ENCODE assay signal across 17 cellular contexts in the genomic region with DNA sequence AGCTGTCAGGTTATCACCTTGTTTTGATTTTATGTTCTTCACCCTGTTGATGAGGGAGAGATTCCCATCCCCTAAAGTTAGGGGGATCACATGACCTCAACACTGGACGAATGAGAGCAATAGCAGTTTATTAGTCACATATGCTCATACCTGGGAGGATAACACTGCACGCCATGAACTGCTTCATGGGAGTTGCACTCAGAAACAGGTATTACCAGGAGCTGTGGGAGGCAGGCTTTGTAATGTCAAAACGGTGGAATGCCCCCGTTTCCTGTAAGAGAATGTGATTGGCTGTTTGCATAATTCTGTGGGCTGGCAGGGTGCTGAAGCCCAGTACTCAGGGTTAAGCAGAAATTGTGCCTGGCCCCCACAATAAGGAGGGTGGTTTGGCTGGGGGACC.
"Had no signal": no experiment of that assay in that cellular context is flagged by ENCODE, and none has a peak within 500 bp of the region (broad histone marks: within the 10 kb centered on the region; RNA-seq: fewer than 3 reads in every experiment).

No MANE protein-coding gene starts in this region.

- H3K27ac ChIP-seq: body of pancreas, psoas muscle, spleen, tibial nerve, WERI-Rb-1 had no signal

- H3K4me3 ChIP-seq: body of pancreas, psoas muscle, spleen, tibial nerve had no signal

- H3K9me3 Mint-ChIP-seq: activated naive CD4-positive, alpha-beta T cell treated with anti-CD3 and anti-CD28 coated beads, Interleukin-2, amount 50 U/mL, for 24 hours; central memory CD8-positive, alpha-beta T cell; nephron; stimulated activated naive B cell treated with anti-CD40 and anti-IgM and Interleukin-4, amounts not matched to agents 10 μg/mL and 1 μg/mL and 100 μg/mL, for 72 hours had no signal

- H3K4me3 Mint-ChIP-seq: activated naive CD4-positive, alpha-beta T cell treated with anti-CD3 and anti-CD28 coated beads, Interleukin-2, amount 50 U/mL, for 24 hours; central memory CD8-positive, alpha-beta T cell; stimulated activated naive B cell treated with anti-CD40 and anti-IgM and Interleukin-4, amounts not matched to agents 10 μg/mL and 1 μg/mL and 100 μg/mL, for 72 hours had no signal

- H3K27me3 ChIP-seq: body of pancreas had no signal

- ATAC-seq: body of pancreas; left lobe of liver; psoas muscle; sciatic nerve; stimulated activated naive B cell treated with anti-CD40 and anti-IgM and Interleukin-4, amounts not matched to agents 10 μg/mL and 1 μg/mL and 100 μg/mL, for 72 hours had no signal

- H3K27ac Mint-ChIP-seq: activated naive CD4-positive, alpha-beta T cell treated with anti-CD3 and anti-CD28 coated beads, Interleukin-2, amount 50 U/mL, for 24 hours; nephron; stimulated activated naive B cell treated with anti-CD40 and anti-IgM and Interleukin-4, amounts not matched to agents 10 μg/mL and 1 μg/mL and 100 μg/mL, for 72 hours had no signal

- H3K36me3 ChIP-seq: spleen, tibial nerve, WERI-Rb-1 had no signal

- H3K36me3 Mint-ChIP-seq: activated naive CD4-positive, alpha-beta T cell treated with anti-CD3 and anti-CD28 coated beads, Interleukin-2, amount 50 U/mL, for 24 hours; stimulated activated naive B cell treated with anti-CD40 and anti-IgM and Interleukin-4, amounts not matched to agents 10 μg/mL and 1 μg/mL and 100 μg/mL, for 72 hours had no signal

- H3K9me3 ChIP-seq: body of pancreas, psoas muscle had no signal

- DNase-seq: activated CD4-positive, alpha-beta T cell treated with anti-CD3 and anti-CD28 coated beads, Interleukin-2, amount 50 U/mL, for 1 hour; activated CD8-positive, alpha-beta memory T cell treated with anti-CD3 and anti-CD28 coated beads, Interleukin-2, amount 50 U/mL, for 48 hours; activated effector memory CD4-positive, alpha-beta T cell treated with Interleukin-2 at 50 U/mL for 16 hours; body of pancreas; effector memory CD4-positive, alpha-beta T cell; mammary epithelial cell; psoas muscle; spleen; stimulated activated CD4-positive, alpha-beta T cell treated with anti-CD3 and anti-CD28 coated beads, Interleukin-1b, Interleukin-23, amount 100 ng/mL, for 48 hours; stimulated activated naive B cell treated with anti-CD40 and anti-IgM and Interleukin-4, amounts not matched to agents 10 μg/mL and 1 μg/mL and 100 μg/mL, for 72 hours; WERI-Rb-1 had no signal
